In genomic region chr14:58296731-58297130, GRCh38 we compare ENCODE assay signal across 8 cellular contexts. TPM values are rescaled to one million over a fixed set of nuclear protein-coding genes. Genes with fewer than 3 reads are reported as not detected.
A peak's percentile ranks its signal among the peaks of the same experiment; 100 is the strongest.
DNase-seq lines count a peak whose midpoint lies in the region; ATAC-seq and TF ChIP-seq lines count a peak whose summit lies in the region.
"Had no signal": no experiment of that assay in that cellular context is flagged by ENCODE, and none has a peak within 500 bp of the region (broad histone marks: within the 10 kb centered on the region; RNA-seq: fewer than 3 reads in every experiment).

No MANE protein-coding gene starts in this region.

- H3K4me3 ChIP-seq in HEK293 (ENCODE audit: low read depth, low read length) (peak overlapping the region; percentile 100), WI38 (ENCODE audit: low read depth, low read length) (peak overlapping the region; percentile 98), iPS-20b (ENCODE audit: low read length) (peak overlapping the region; percentile 94), thymus (ENCODE audit: low read length) (peak overlapping the region; percentile 54)

- no peaks in the 10 kb centered on the region for H3K9me3 ChIP-seq in HEK293 (ENCODE audit: control insufficient read depth, insufficient read depth, low read depth, low read length)
- H3K9me3 ChIP-seq in iPS-20b (ENCODE audit: insufficient read depth, low read depth, low read length), result no peaks in the 10 kb centered on the region
- H3K9me3 ChIP-seq in thymus (ENCODE audit: control insufficient read depth), result no peaks in the 10 kb centered on the region

- ATAC-seq in HG03521 (IDR thresholded peaks at IDR 0.05; ENCODE audit: unreplicated experiment), result no peak

- 18% methylated on average over 3 of the region's 3 CpGs for WGBS in thymus

- no peak for DNase-seq in HK-2 (ENCODE audit: unreplicated experiment)
- DNase-seq in activated CD4-positive, CD25-positive, alpha-beta regulatory T cell (lab: John Stamatoyannopoulos, UW), result no peak
- DNase-seq: NCI-H2107 had no signal

- H3K4me1 ChIP-seq in HEK293 (ENCODE audit: control insufficient read depth, insufficient read depth, low read length) (0 out of 2 replicates have a peak, but pooled peaks cover 4% of the 10 kb centered on the region), iPS-20b (ENCODE audit: insufficient read depth, low read length) (peaks cover 5% of the 10 kb centered on the region; the same call in 1 of the 2 replicates), thymus (ENCODE audit: control insufficient read depth, insufficient read depth, low read length) (no peaks in the 10 kb centered on the region)

- POLR2A ChIA-PET in HEK293 (lab: Yijun Ruan, JAX), result interaction anchor here (2.6 to 2.9 kb wide), 2 partner anchors 51 to 131 kb away, joined by 16 to 36 read pairs; partner anchors contain the start of genes KIAA0586, PSMA3 and TIMM9

- H3K36me3 ChIP-seq in HEK293 (ENCODE audit: control insufficient read depth in 2 of 2, insufficient read depth in 1 of 2, low read length in 2 of 2) (peaks cover 29 to 39% of the 10 kb centered on the region in 2 experiments), iPS-20b (ENCODE audit: insufficient read depth, low read depth, low read length) (peaks cover 43% of the 10 kb centered on the region), thymus (ENCODE audit: control insufficient read depth, insufficient read depth) (peaks cover 20% of the 10 kb centered on the region)

- CTCF ChIA-PET in HEK293 (lab: Yijun Ruan, JAX), result no interaction called here

- H3K9ac ChIP-seq in iPS-20b (ENCODE audit: low read depth, low read length), result peak overlapping the region; percentile 96; the same call in 1 of the 2 replicates

- H3K27me3 ChIP-seq in iPS-20b (ENCODE audit: insufficient read depth, low read length) (no peaks in the 10 kb centered on the region), thymus (ENCODE audit: control insufficient read depth, insufficient read depth) (no peaks in the 10 kb centered on the region)

- H3K27ac ChIP-seq in HEK293 (ENCODE audit: extremely low read depth, low read depth, low read length), result peak overlapping the region; percentile 55; the same call in 1 of the 2 replicates
- no peak overlapping the region for H3K27ac ChIP-seq in iPS-20b (ENCODE audit: low read length)
- no peak overlapping the region for H3K27ac ChIP-seq in thymus (ENCODE audit: low read depth)

- no peak for TF ChIP-seq CTCF in HEK293 (tag by site-specific recombination; IDR thresholded peaks at IDR 0.05)
- no peak for TF ChIP-seq CTCF in WI38 (IDR thresholded peaks at IDR 0.05; ENCODE audit: low read depth, low read length)

TF ChIP-seq in HEK293, 187 proteins besides CTCF, POLR2A, EP300 and RAD21:
- TF ChIP-seq, protein P1, sequence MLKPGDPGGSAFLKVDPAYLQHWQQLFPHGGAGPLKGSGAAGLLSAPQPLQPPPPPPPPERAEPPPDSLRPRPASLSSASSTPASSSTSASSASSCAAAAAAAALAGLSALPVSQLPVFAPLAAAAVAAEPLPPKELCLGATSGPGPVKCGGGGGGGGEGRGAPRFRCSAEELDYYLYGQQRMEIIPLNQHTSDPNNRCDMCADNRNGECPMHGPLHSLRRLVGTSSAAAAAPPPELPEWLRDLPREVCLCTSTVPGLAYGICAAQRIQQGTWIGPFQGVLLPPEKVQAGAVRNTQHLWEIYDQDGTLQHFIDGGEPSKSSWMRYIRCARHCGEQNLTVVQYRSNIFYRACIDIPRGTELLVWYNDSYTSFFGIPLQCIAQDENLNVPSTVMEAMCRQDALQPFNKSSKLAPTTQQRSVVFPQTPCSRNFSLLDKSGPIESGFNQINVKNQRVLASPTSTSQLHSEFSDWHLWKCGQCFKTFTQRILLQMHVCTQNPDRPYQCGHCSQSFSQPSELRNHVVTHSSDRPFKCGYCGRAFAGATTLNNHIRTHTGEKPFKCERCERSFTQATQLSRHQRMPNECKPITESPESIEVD (tag by site-specific recombination; IDR thresholded peaks at IDR 0.05), result peak; percentile 64
- TF ChIP-seq ZBTB8A (tag by site-specific recombination; IDR thresholded peaks at IDR 0.05) (no peak), ZNF157 (tag by site-specific recombination; IDR thresholded peaks at IDR 0.05) (no peak)

RNA-seq across cellular contexts. Expression of gene ARID4A, which starts 1.6 kb away (rescaled TPM):
- 14.8 TPM for polyA plus RNA-seq in thymus

RNA-seq across cellular contexts. Expression of gene PSMA3, which starts 52.1 kb away (rescaled TPM):
- polyA plus RNA-seq in thymus, result 181 TPM
